In genomic region chr16:87384162-87384999, GRCh38 we compare ENCODE assay signal across 8 cellular contexts. TPM values are rescaled to one million over a fixed set of nuclear protein-coding genes. Genes with fewer than 3 reads are reported as not detected.
A peak's percentile ranks its signal among the peaks of the same experiment; 100 is the strongest.
DNase-seq lines count a peak whose midpoint lies in the region; ATAC-seq and TF ChIP-seq lines count a peak whose summit lies in the region.

No MANE protein-coding gene starts in this region.

- H3K4me3 Mint-ChIP-seq in T-helper 1 cell treated with Interleukin-12 subunit alpha and Interleukin-12 subunit beta and Interleukin-4 antibody, amounts not matched to agents 30 μg/mL and 1 μg/mL, for 36 hours = peak overlapping the region; percentile 88

- H3K27me3 ChIP-seq in mammary epithelial cell (ENCODE audit: insufficient read depth, low read length) (no peaks in the 10 kb centered on the region), left lung (no peaks in the 10 kb centered on the region), stomach smooth muscle (ENCODE audit: control insufficient read depth in 1 of 2, insufficient read depth in 2 of 2, low read length in 2 of 2) (no peaks in the 10 kb centered on the region)

- H3K79me2 ChIP-seq in mammary epithelial cell (ENCODE audit: insufficient read depth, low read length) = peaks cover 41% of the 10 kb centered on the region

- H4K20me1 ChIP-seq in mammary epithelial cell (ENCODE audit: insufficient read depth, low read length) = no peaks in the 10 kb centered on the region

- WGBS in mammary epithelial cell (ENCODE audit: low coverage, missing lambda C conversion rate) = 38% methylated on average over 14 of the region's 69 CpGs

- H3K9me3 ChIP-seq in mammary epithelial cell (replicated peaks; ENCODE audit: insufficient read depth, low read length) = no peaks in the 10 kb centered on the region
- no peaks in the 10 kb centered on the region for H3K9me3 ChIP-seq in left lung
- H3K9me3 ChIP-seq in stomach smooth muscle (ENCODE audit: control insufficient read depth in 2 of 2, low read length in 2 of 2) = no peaks in the 10 kb centered on the region

- peaks cover 7% of the 10 kb centered on the region for H3K36me3 Mint-ChIP-seq in T-helper 1 cell treated with Interleukin-12 subunit alpha and Interleukin-12 subunit beta and Interleukin-4 antibody, amounts not matched to agents 30 μg/mL and 1 μg/mL, for 36 hours (ENCODE audit: low read depth)

- H3K9ac ChIP-seq in mammary epithelial cell (ENCODE audit: insufficient read depth, low read length) = peak overlapping the region; percentile 48
- peak overlapping the region; percentile 70 to 80 for H3K9ac ChIP-seq in stomach smooth muscle (ENCODE audit: low read length in 2 of 2)

- no peaks in the 10 kb centered on the region for H3K27me3 Mint-ChIP-seq in T-helper 1 cell treated with Interleukin-12 subunit alpha and Interleukin-12 subunit beta and Interleukin-4 antibody, amounts not matched to agents 30 μg/mL and 1 μg/mL, for 36 hours (ENCODE audit: low read depth)

- in situ Hi-C loops in mammary epithelial cell (cut with MboI; ENCODE audit: low sequenced_read_pairs in 2 of 2) = loop anchor here in 1 of 2 donors (25.0 kb wide), 1 partner anchor 822 kb away; the partner anchor contains the start of genes FOXC2 and MTHFSD

- TF ChIP-seq CTCF in mammary epithelial cell (conservative IDR thresholded peaks at IDR 0.05 in 1 of 2, IDR thresholded peaks at IDR 0.05 in 1 of 2; ENCODE audit: extremely low read depth in 1 of 2, insufficient read depth in 1 of 2, low read depth in 1 of 2, low read length in 2 of 2) (no peak), left lung (IDR thresholded peaks at IDR 0.05) (no peak)

- H3K4me3 ChIP-seq in mammary epithelial cell (replicated peaks in 1 of 3; ENCODE audit: insufficient read depth in 1 of 3, low read depth in 2 of 3, low read length in 3 of 3) = peak overlapping the region; percentile 73 to 90 (median 88)
- H3K4me3 ChIP-seq in left lung = peak overlapping the region; percentile 61 to 62
- peak overlapping the region; percentile 78 to 83 for H3K4me3 ChIP-seq in stomach smooth muscle (ENCODE audit: low read length in 2 of 2)

- ATAC-seq in HG02571 (IDR thresholded peaks at IDR 0.05; ENCODE audit: unreplicated experiment) (peak; percentile 1), left lung (peak; percentile 36)

- peak overlapping the region; percentile 87 for H3K4me2 ChIP-seq in mammary epithelial cell (ENCODE audit: insufficient read depth, low read depth, low read length)

- dilution Hi-C loops in mammary epithelial cell (cut with HindIII; ENCODE audit: low sequenced_read_pairs) = loop anchor here (10.0 kb wide), 1 partner anchor 830 kb away; the partner anchor contains the start of gene MTHFSD

- CTCF ChIA-PET in mammary epithelial cell (lab: Charles Lee; ENCODE audit: low non-redundant PET) = no interaction called here

- no peaks in the 10 kb centered on the region for H3K9me3 Mint-ChIP-seq in T-helper 1 cell treated with Interleukin-12 subunit alpha and Interleukin-12 subunit beta and Interleukin-4 antibody, amounts not matched to agents 30 μg/mL and 1 μg/mL, for 36 hours

- no TSS peak for BruUV-seq in mammary epithelial cell (replicated peaks; lab: Mats Ljungman, UMichigan)

- DNase-seq in T-helper 1 cell (no peak), NCI-H146 (lab: John Stamatoyannopoulos, UW) (peak; percentile 83), mammary epithelial cell (no peak), left lung (peak; percentile 54 to 90), H4 (ENCODE audit: low spot score) (no peak)

- H3K36me3 ChIP-seq in mammary epithelial cell (ENCODE audit: insufficient read depth, low read length) (no peaks in the 10 kb centered on the region), left lung (no peaks in the 10 kb centered on the region), stomach smooth muscle (ENCODE audit: control insufficient read depth in 2 of 2, insufficient read depth in 2 of 2, low read length in 2 of 2) (no peaks in the 10 kb centered on the region)

- peak overlapping the region; percentile 95 for H2AFZ ChIP-seq in mammary epithelial cell (ENCODE audit: low read depth, low read length)

- H3K27ac ChIP-seq in mammary epithelial cell (ENCODE audit: insufficient read depth, low read depth, low read length) (peak overlapping the region; percentile 59), left lung (peak overlapping the region; percentile 85 to 93), stomach smooth muscle (ENCODE audit: low read length) (peak overlapping the region; percentile 85)

- intact Hi-C loops in mammary epithelial cell (cut with micrococcal nuclease) (loop anchor here (5.0 to 10.0 kb wide), 2 partner anchors 720 to 1637 kb away; no protein-coding TSS in a partner anchor), left lung (cut with DNase I) (no loop called here)

- H3K4me1 ChIP-seq in mammary epithelial cell (ENCODE audit: insufficient read depth, low read length) = peaks cover 33% of the 10 kb centered on the region
- H3K4me1 ChIP-seq in left lung = peaks cover 17 to 60% of the 10 kb centered on the region in 2 donors
- H3K4me1 ChIP-seq in stomach smooth muscle (ENCODE audit: control insufficient read depth, insufficient read depth, low read length) = peaks cover 45% of the 10 kb centered on the region

- H3K27ac Mint-ChIP-seq in T-helper 1 cell treated with Interleukin-12 subunit alpha and Interleukin-12 subunit beta and Interleukin-4 antibody, amounts not matched to agents 30 μg/mL and 1 μg/mL, for 36 hours = peak overlapping the region; percentile 97

- H3K4me1 Mint-ChIP-seq in T-helper 1 cell treated with Interleukin-12 subunit alpha and Interleukin-12 subunit beta and Interleukin-4 antibody, amounts not matched to agents 30 μg/mL and 1 μg/mL, for 36 hours (ENCODE audit: low read depth) = peaks cover 55% of the 10 kb centered on the region

RNA-seq across cellular contexts. Expression of gene FBXO31, which starts 0.8 kb away (rescaled TPM):
- total RNA-seq in mammary epithelial cell (10 to 100 TPM; 31.2 to 36.1 TPM), left lung (10 to 100 TPM; 21.0 to 21.9 TPM)
- polyA plus RNA-seq in mammary epithelial cell = 14.5 TPM
- 25.3 TPM for polyA minus RNA-seq in mammary epithelial cell
- total RNA-seq in H4 (2014; rRNA removed; shearing (Covaris generic)) = 6.9 and 7.4 TPM in 2 replicates

RNA-seq across cellular contexts. Expression of gene MAP1LC3B, which starts 7.8 kb away (rescaled TPM):
- total RNA-seq in mammary epithelial cell (100 to 1,000 TPM in 1 of 2 donors, 10 to 100 TPM in 1; 78.5 to 104 TPM), left lung (10 to 100 TPM; 68.2 to 75.9 TPM)
- polyA plus RNA-seq in mammary epithelial cell = 17.9 TPM
- 48.4 TPM for polyA minus RNA-seq in mammary epithelial cell
- 26.6 and 28.5 TPM in 2 replicates for total RNA-seq in H4 (2014; rRNA removed; shearing (Covaris generic))

Comparison
In these comparisons a context has a peak if more than half of its experiments do, and no peak if none do; other contexts are left out.
1. DNase-seq: peak in NCI-H146 (single experiment) and left lung (2 of 2); none in T-helper 1 cell (0 of 5), mammary epithelial cell (single experiment) and H4 (single experiment).
2. Peak in every context shown above with its lines, with median percentiles within 50 percentile points of each other: H3K27ac ChIP-seq and H3K4me3 ChIP-seq.